ENCODE assay signal across 7 cellular contexts in genomic region chr5:107570805-107571531, GRCh38.
A peak's percentile ranks its signal among the peaks of the same experiment; 100 is the strongest.
DNase-seq lines count a peak whose midpoint lies in the region; ATAC-seq and TF ChIP-seq lines count a peak whose summit lies in the region.

No MANE protein-coding gene starts in this region.

- peak overlapping the region; percentile 69 for H3K4me3 ChIP-seq in skeletal muscle satellite cell (ENCODE audit: low read length)
- no peak overlapping the region for H3K4me3 ChIP-seq in adrenal gland

- H3K27me3 ChIP-seq in skeletal muscle satellite cell (ENCODE audit: control insufficient read depth, insufficient read depth, low read length) (no peaks in the 10 kb centered on the region), adrenal gland (no peaks in the 10 kb centered on the region)

- no peak for TF ChIP-seq CTCF in adrenal gland (IDR thresholded peaks at IDR 0.05)

- DNase-seq in KG1 (lab: John Stamatoyannopoulos, UW), result peak; percentile 36
- peak; percentile 18 for DNase-seq in activated T-cell treated with anti-CD3 and anti-CD28 coated beads for 48 hours (ENCODE audit: low read depth)
- no peak for DNase-seq in left ventricle myocardium superior
- no peak for DNase-seq in adrenal gland

- H3K4me1 ChIP-seq in skeletal muscle satellite cell (ENCODE audit: control insufficient read depth, insufficient read depth, low read length), result peaks cover 22% of the 10 kb centered on the region
- peaks cover 0 to 7% of the 10 kb centered on the region in 2 donors for H3K4me1 ChIP-seq in adrenal gland (replicated peaks in 1 of 2)

- intact Hi-C loops in left ventricle myocardium superior (cut with micrococcal nuclease), result no loop called here
- intact Hi-C loops in adrenal gland (cut with DNase I), result no loop called here

- no peaks in the 10 kb centered on the region for H3K36me3 ChIP-seq in skeletal muscle satellite cell (ENCODE audit: insufficient read depth, low read length)
- no peaks in the 10 kb centered on the region for H3K36me3 ChIP-seq in adrenal gland (replicated peaks in 1 of 2)

- WGBS in adrenal gland, 4 donors, result 55 to 65% (median 61%) methylated on average over 14 of the region's 14 CpGs

- H3K4me2 ChIP-seq in skeletal muscle satellite cell (ENCODE audit: low read length), result peak overlapping the region; percentile 88

- peak overlapping the region in 1 of 5 donors; percentile 32 for H3K27ac ChIP-seq in adrenal gland

- H3K9me3 ChIP-seq in skeletal muscle satellite cell (replicated peaks; ENCODE audit: low read length), result no peaks in the 10 kb centered on the region
- no peaks in the 10 kb centered on the region for H3K9me3 ChIP-seq in adrenal gland (replicated peaks in 1 of 3)

- TF ChIP-seq POLR2A in adrenal gland (IDR thresholded peaks at IDR 0.05), result no peak

- peak overlapping the region; percentile 74 for H3K9ac ChIP-seq in skeletal muscle satellite cell (ENCODE audit: low read depth, low read length)

- ATAC-seq in GM18511 (IDR thresholded peaks at IDR 0.05; ENCODE audit: unreplicated experiment) (peak; percentile 82), GM21717 (IDR thresholded peaks at IDR 0.05; ENCODE audit: unreplicated experiment) (peak; percentile 87), left ventricle myocardium superior (peak; percentile 31)

Comparison
In these comparisons a context has a peak if more than half of its experiments do, and no peak if none do; other contexts are left out.
1. ATAC-seq: peak in every context shown above with its lines; median percentile 87 in GM21717; 82 in GM18511; 31 in left ventricle myocardium superior.
2. DNase-seq: peak in KG1 (single experiment) and activated T-cell treated with anti-CD3 and anti-CD28 coated beads for 48 hours (single experiment); none in left ventricle myocardium superior (single experiment) and adrenal gland (0 of 7).